In genomic region chr15:59993950-59994401, GRCh38 we compare ENCODE assay signal across 13 cellular contexts. TPM values are rescaled to one million over a fixed set of nuclear protein-coding genes. Genes with fewer than 3 reads are reported as not detected.
DNase-seq lines count a peak whose midpoint lies in the region; ATAC-seq and TF ChIP-seq lines count a peak whose summit lies in the region.
"Had no signal": no experiment of that assay in that cellular context is flagged by ENCODE, and none has a peak within 500 bp of the region (broad histone marks: within the 10 kb centered on the region; RNA-seq: fewer than 3 reads in every experiment).

No MANE protein-coding gene starts in this region.

- H4K91ac ChIP-seq in H9 (ENCODE audit: insufficient read length, low read depth, low read length): no peak overlapping the region

- H3K27ac Mint-ChIP-seq in H9 (peak overlapping the region in 2 of 3 experiments; percentile 74 to 75; a peak in 2 of 7 replicates), immature natural killer cell (no peak overlapping the region)
- H3K27ac Mint-ChIP-seq in activated CD8-positive, alpha-beta T cell treated with anti-CD3 and anti-CD28 coated beads for 36 hours: no peak overlapping the region

- DNase-seq in DND-41 (no peak), H9 (peak; percentile 85), mesendoderm (peak; percentile 87), immature natural killer cell (no peak), left lung (no peak)
- DNase-seq in activated CD8-positive, alpha-beta T cell treated with anti-CD3 and anti-CD28 coated beads for 36 hours: peak; percentile 49
- DNase-seq: activated T-cell treated with anti-CD3 and anti-CD28 coated beads, Interleukin-2, amount 50 U/mL, for 1 hour; cerebellar nuclear complex; DMS153; lower lobe of right lung had no signal

- no peak overlapping the region for H3K4ac ChIP-seq in H9 (ENCODE audit: low read depth, low read length)
- no peak overlapping the region for H3K4ac ChIP-seq in mesendoderm (ENCODE audit: low read depth, low read length)

- H3K4me3 ChIP-seq in DND-41 (ENCODE audit: low read depth in 1 of 2, low read length in 2 of 2): no peak overlapping the region
- H3K4me3 ChIP-seq in mesendoderm (ENCODE audit: low read length): peak overlapping the region; percentile 11
- H3K4me3 ChIP-seq in left lung: no peak overlapping the region
- H3K4me3 ChIP-seq: lower lobe of right lung had no signal

- no peak overlapping the region for H3K14ac ChIP-seq in H9 (ENCODE audit: insufficient read depth, low read length)

- no peak overlapping the region for H2BK20ac ChIP-seq in H9 (ENCODE audit: low read depth, low read length, poor library complexity, severe bottlenecking)

- peak overlapping the region; percentile 67 to 88 for H3K4me3 Mint-ChIP-seq in H9
- H3K4me3 Mint-ChIP-seq in activated CD8-positive, alpha-beta T cell treated with anti-CD3 and anti-CD28 coated beads for 36 hours: peak overlapping the region; percentile 15
- H3K4me3 Mint-ChIP-seq in immature natural killer cell: no peak overlapping the region

- intact Hi-C loops in activated CD8-positive, alpha-beta T cell treated with anti-CD3 and anti-CD28 coated beads for 36 hours (cut with micrococcal nuclease): no loop called here
- intact Hi-C loops in left lung (cut with DNase I): no loop called here

- H2BK15ac ChIP-seq in H9 (ENCODE audit: low read depth, low read length) (no peak overlapping the region; the same call in 1 of the 2 replicates), mesendoderm (replicated peaks; ENCODE audit: low read depth) (no peak overlapping the region)

- POLR2A ChIA-PET in activated CD8-positive, alpha-beta T cell treated with anti-CD3 and anti-CD28 coated beads for 36 hours (lab: Charles Lee): interaction anchor here (0.8 to 1.1 kb wide), 2 partner anchors 72 to 268 kb away, joined by 3 read pairs; no protein-coding TSS in a partner anchor

- H3K27me3 Mint-ChIP-seq in H9 (ENCODE audit: low read depth) (peaks cover 51% of the 10 kb centered on the region), immature natural killer cell (ENCODE audit: low read depth in 3 of 3) (peaks cover 21 to 58% (median 54%) of the 10 kb centered on the region in 3 donors)
- peaks cover 72% of the 10 kb centered on the region for H3K27me3 Mint-ChIP-seq in activated CD8-positive, alpha-beta T cell treated with anti-CD3 and anti-CD28 coated beads for 36 hours

- no CpG with 5 or more reads among the region's 20 CpGs for WGBS in H9 (ENCODE audit: extremely low coverage, insufficient read length, low lambda C conversion rate)
- WGBS in mesendoderm (ENCODE audit: extremely low coverage, insufficient coverage, low lambda C conversion rate): no CpG with 5 or more reads among the region's 20 CpGs

- no peak overlapping the region for H3K4me2 ChIP-seq in DND-41 (ENCODE audit: insufficient read depth, low read length)
- peak overlapping the region; percentile 96 for H3K4me2 ChIP-seq in H9 (ENCODE audit: insufficient read depth, insufficient read length, low read length)
- peak overlapping the region; percentile 53 for H3K4me2 ChIP-seq in mesendoderm (ENCODE audit: low read length)

- H3T11ph ChIP-seq in H9 (ENCODE audit: low read length): no peak overlapping the region

- H4K5ac ChIP-seq in H9 (ENCODE audit: insufficient read length, low read depth, low read length) (no peak overlapping the region), mesendoderm (ENCODE audit: low read length) (no peak overlapping the region)

- H3K9me3 Mint-ChIP-seq in H9: no peaks in the 10 kb centered on the region
- H3K9me3 Mint-ChIP-seq in activated CD8-positive, alpha-beta T cell treated with anti-CD3 and anti-CD28 coated beads for 36 hours: no peaks in the 10 kb centered on the region
- H3K9me3 Mint-ChIP-seq in immature natural killer cell: peaks cover 0 to 2% (median 0%) of the 10 kb centered on the region in 6 donors

- CTCF ChIA-PET in activated CD8-positive, alpha-beta T cell treated with anti-CD3 and anti-CD28 coated beads for 36 hours (lab: Charles Lee): interaction anchor here (0.7 to 3.6 kb wide), 7 partner anchors 10 to 269 kb away, joined by 3 to 22 read pairs (median 5); partner anchors contain the start of gene FOXB1

- H3K36me3 Mint-ChIP-seq in H9 (ENCODE audit: insufficient read depth in 1 of 3, low read depth in 3 of 3) (no peaks in the 10 kb centered on the region), immature natural killer cell (no peaks in the 10 kb centered on the region)
- H3K36me3 Mint-ChIP-seq in activated CD8-positive, alpha-beta T cell treated with anti-CD3 and anti-CD28 coated beads for 36 hours (ENCODE audit: low read depth): no peaks in the 10 kb centered on the region

- H3K79me2 ChIP-seq in DND-41 (ENCODE audit: insufficient read depth, low read length) (no peaks in the 10 kb centered on the region), H9 (ENCODE audit: insufficient read depth, low read length) (no peaks in the 10 kb centered on the region), mesendoderm (ENCODE audit: control insufficient read depth, insufficient read depth, low read length) (no peaks in the 10 kb centered on the region)

- ATAC-seq in DND-41 (ENCODE audit: insufficient read depth, low read depth) (no peak), left lung (no peak)
- ATAC-seq in activated CD8-positive, alpha-beta T cell treated with anti-CD3 and anti-CD28 coated beads for 36 hours: peak; percentile 40
- ATAC-seq in activated CD4-positive, CD25-positive, alpha-beta regulatory T cell treated with anti-CD3 and anti-CD28 coated beads, Interleukin-2, amount 50 U/mL, for 24 hours: no peak

- H4K8ac ChIP-seq in H9 (replicated peaks; ENCODE audit: insufficient read length, low read depth, low read length): no peak overlapping the region
- H4K8ac ChIP-seq in mesendoderm (ENCODE audit: low read depth, low read length): no peak overlapping the region

- H2AFZ ChIP-seq in DND-41 (ENCODE audit: low read depth, low read length): no peak overlapping the region
- H2AFZ ChIP-seq in H9 (ENCODE audit: low read length): no peak overlapping the region

- H3K9ac ChIP-seq in DND-41 (ENCODE audit: low read depth, low read length) (no peak overlapping the region), H9 (ENCODE audit: extremely low read depth, insufficient read length, low read length) (peak overlapping the region; percentile 24), mesendoderm (ENCODE audit: low read length) (peak overlapping the region; percentile 27)

- H3K9me3 ChIP-seq in DND-41 (ENCODE audit: insufficient read depth, low read length, severe bottlenecking) (no peaks in the 10 kb centered on the region), H9 (ENCODE audit: control insufficient read depth, low read depth, low read length) (no peaks in the 10 kb centered on the region), left lung (no peaks in the 10 kb centered on the region)
- H3K9me3 ChIP-seq: lower lobe of right lung had no signal

- H2BK120ac ChIP-seq in H9 (ENCODE audit: low read depth, low read length, poor library complexity, severe bottlenecking) (no peak overlapping the region), mesendoderm (ENCODE audit: low read depth, low read length) (no peak overlapping the region)

- no peak overlapping the region for H2BK12ac ChIP-seq in H9 (ENCODE audit: insufficient read length, low read depth, low read length)

- TF ChIP-seq CTCF in DND-41 (IDR thresholded peaks at IDR 0.05; ENCODE audit: borderline replicate concordance, extremely low read depth, low read length, poor library complexity, severe bottlenecking): peak; percentile 22
- peak; percentile 77 for TF ChIP-seq CTCF in H9 (conservative IDR thresholded peaks at IDR 0.05)
- TF ChIP-seq CTCF in activated CD8-positive, alpha-beta T cell treated with anti-CD3 and anti-CD28 coated beads for 36 hours (IDR thresholded peaks at IDR 0.05): peak; percentile 39
- no peak for TF ChIP-seq CTCF in left lung (IDR thresholded peaks at IDR 0.05)

- no peaks in the 10 kb centered on the region for H3K79me1 ChIP-seq in H9 (ENCODE audit: insufficient read depth, low read depth, low read length, poor library complexity, severe bottlenecking)
- no peaks in the 10 kb centered on the region for H3K79me1 ChIP-seq in mesendoderm (ENCODE audit: low read length)

- no peaks in the 10 kb centered on the region for H3K27me3 ChIP-seq in DND-41 (ENCODE audit: insufficient read depth, low read length, poor library complexity)
- peaks cover 5% of the 10 kb centered on the region for H3K27me3 ChIP-seq in H9 (ENCODE audit: insufficient read depth, low read length)
- peaks cover 16% of the 10 kb centered on the region for H3K27me3 ChIP-seq in mesendoderm (ENCODE audit: insufficient read depth, low read length, poor library complexity)
- peaks cover 76 to 100% of the 10 kb centered on the region in 2 donors for H3K27me3 ChIP-seq in left lung

- H4K20me1 ChIP-seq in DND-41 (ENCODE audit: insufficient read depth, low read length): no peaks in the 10 kb centered on the region
- no peaks in the 10 kb centered on the region for H4K20me1 ChIP-seq in H9 (ENCODE audit: control insufficient read depth, insufficient read depth, insufficient read length)

- peaks cover 39% of the 10 kb centered on the region for H3K23me2 ChIP-seq in H9 (ENCODE audit: insufficient read length, low read depth, low read length, poor library complexity, severe bottlenecking)

- no peaks in the 10 kb centered on the region for H3K36me3 ChIP-seq in DND-41 (ENCODE audit: insufficient read depth, low read length)
- H3K36me3 ChIP-seq in mesendoderm (ENCODE audit: control insufficient read depth, insufficient read depth, low read length): no peaks in the 10 kb centered on the region
- H3K36me3 ChIP-seq in left lung: no peaks in the 10 kb centered on the region
- H3K36me3 ChIP-seq: lower lobe of right lung had no signal

- no peak overlapping the region for H3K27ac ChIP-seq in DND-41 (ENCODE audit: low read length)
- H3K27ac ChIP-seq in H9 (ENCODE audit: insufficient read length, low read depth, low read length): no peak overlapping the region
- H3K27ac ChIP-seq in mesendoderm (ENCODE audit: low read depth, low read length): no peak overlapping the region
- no peak overlapping the region for H3K27ac ChIP-seq in left lung
- H3K27ac ChIP-seq: lower lobe of right lung had no signal

- H3K56ac ChIP-seq in H9 (ENCODE audit: insufficient read length, low read depth, low read length) (no peak overlapping the region), mesendoderm (ENCODE audit: low read length) (peak overlapping the region; percentile 44)

- H3K23ac ChIP-seq in H9 (ENCODE audit: insufficient read length, low read depth, low read length) (no peak overlapping the region), mesendoderm (ENCODE audit: low read length) (no peak overlapping the region)

- H3K4me1 ChIP-seq in DND-41 (ENCODE audit: insufficient read depth, low read length) (peaks cover 24% of the 10 kb centered on the region), H9 (ENCODE audit: insufficient read depth, low read length) (peaks cover 4% of the 10 kb centered on the region; the same call in 1 of the 2 replicates), mesendoderm (ENCODE audit: control insufficient read depth, low read depth, low read length) (peaks cover 6% of the 10 kb centered on the region), left lung (peaks cover 0 to 5% of the 10 kb centered on the region in 2 donors)

- no peak overlapping the region for H2BK5ac ChIP-seq in H9 (ENCODE audit: insufficient read length, low read length)
- H2BK5ac ChIP-seq in mesendoderm (ENCODE audit: low read length): no peak overlapping the region

- H3K18ac ChIP-seq in H9 (ENCODE audit: insufficient read length, low read depth, low read length) (no peak overlapping the region), mesendoderm (ENCODE audit: low read length) (no peak overlapping the region)

- H2AK5ac ChIP-seq in H9 (ENCODE audit: insufficient read length, low read length) (no peak overlapping the region), mesendoderm (ENCODE audit: low read length) (no peak overlapping the region)

- H3K4me1 Mint-ChIP-seq in H9: peaks cover 64 to 66% of the 10 kb centered on the region in 2 experiments
- peaks cover 32% of the 10 kb centered on the region for H3K4me1 Mint-ChIP-seq in activated CD8-positive, alpha-beta T cell treated with anti-CD3 and anti-CD28 coated beads for 36 hours (ENCODE audit: low read depth)
- H3K4me1 Mint-ChIP-seq in immature natural killer cell: peaks cover 18 to 20% of the 10 kb centered on the region in 2 donors

RNA-seq across cellular contexts. Expression of gene FOXB1, which starts 10.1 kb away (rescaled TPM):
- 3.5 and 3.7 TPM in 2 replicates for total RNA-seq in H9 (2021)
- under 1 TPM; 0.13 to 0.36 TPM for total RNA-seq in activated CD8-positive, alpha-beta T cell treated with anti-CD3 and anti-CD28 coated beads for 36 hours
- 4.7 TPM for polyA plus RNA-seq in mesendoderm (2013, experiment 1 of 2)
- polyA plus RNA-seq in mesendoderm (2013, experiment 2 of 2): 5.5 TPM
- under 1 TPM in 1 of 3 donors, not detected in 2; 0.07 TPM for polyA plus RNA-seq in immature natural killer cell
- not detected for total RNA-seq in left lung
- total RNA-seq: fibroblast of lung, lower lobe of right lung, posterior vena cava had no signal
- polyA plus RNA-seq: fibroblast of lung had no signal

Comparison
In these comparisons a context has a peak if more than half of its experiments do, and no peak if none do; other contexts are left out.
1. DNase-seq: peak in H9 (single experiment), activated CD8-positive, alpha-beta T cell treated with anti-CD3 and anti-CD28 coated beads for 36 hours (single experiment) and mesendoderm (single experiment); none in DND-41 (single experiment), immature natural killer cell (0 of 3) and left lung (0 of 2).
2. CTCF ChIP-seq: peak in DND-41 (single experiment), H9 (single experiment) and activated CD8-positive, alpha-beta T cell treated with anti-CD3 and anti-CD28 coated beads for 36 hours (single experiment); none in left lung (0 of 2).
3. H3K27ac Mint-ChIP-seq: peak in H9 (2 of 3); none in activated CD8-positive, alpha-beta T cell treated with anti-CD3 and anti-CD28 coated beads for 36 hours (single experiment) and immature natural killer cell (0 of 6).
4. H3K4me3 Mint-ChIP-seq: peak in H9 (2 of 2) and activated CD8-positive, alpha-beta T cell treated with anti-CD3 and anti-CD28 coated beads for 36 hours (single experiment); none in immature natural killer cell (0 of 5).